In genomic region chr6:15431762-15432495, GRCh38 we compare ENCODE assay signal across 1 cellular context.
A peak's percentile ranks its signal among the peaks of the same experiment; 100 is the strongest.
TF ChIP-seq lines count a peak whose summit lies in the region.

No MANE protein-coding gene starts in this region.

TF ChIP-seq in HepG2, 621 proteins besides CTCF, POLR2A, EP300 and RAD21 (continued from another document and continues in another):
- TF ChIP-seq HMGXB3 (CRISPR knock-in tag; IDR thresholded peaks at IDR 0.05; ENCODE audit: borderline replicate concordance) = no peak
- TF ChIP-seq FOXK1 (CRISPR knock-in tag; IDR thresholded peaks at IDR 0.05; ENCODE audit: borderline replicate concordance, low read depth) = no peak
- TF ChIP-seq GTF2F1 (IDR thresholded peaks at IDR 0.05; ENCODE audit: low read length) = no peak
- no peak for TF ChIP-seq KDM3A (CRISPR knock-in tag; IDR thresholded peaks at IDR 0.05; ENCODE audit: low read depth)
- no peak for TF ChIP-seq CSRNP1 (CRISPR knock-in tag; IDR thresholded peaks at IDR 0.05)
- no peak for TF ChIP-seq MIXL1 (CRISPR knock-in tag; IDR thresholded peaks at IDR 0.05)
- no peak for TF ChIP-seq RFX3 (CRISPR knock-in tag; IDR thresholded peaks at IDR 0.05)
- TF ChIP-seq MIER2 (CRISPR knock-in tag; IDR thresholded peaks at IDR 0.05) = no peak
- no peak for TF ChIP-seq MAFF (IDR thresholded peaks at IDR 0.05; ENCODE audit: low read depth, low read length)
- TF ChIP-seq NR2C2 (CRISPR knock-in tag; IDR thresholded peaks at IDR 0.05; ENCODE audit: borderline replicate concordance) = no peak
- TF ChIP-seq FOXP4 (CRISPR knock-in tag; IDR thresholded peaks at IDR 0.05) = no peak
- no peak for TF ChIP-seq TP53 (CRISPR knock-in tag; conservative IDR thresholded peaks at IDR 0.05)
- TF ChIP-seq ZNF589 (CRISPR knock-in tag; conservative IDR thresholded peaks at IDR 0.05) = no peak
- TF ChIP-seq ZNF329 (CRISPR knock-in tag; IDR thresholded peaks at IDR 0.05; ENCODE audit: low read depth) = no peak
- no peak for TF ChIP-seq CBX1 (IDR thresholded peaks at IDR 0.05; ENCODE audit: low read depth)
- TF ChIP-seq SNAPC5 (CRISPR knock-in tag; IDR thresholded peaks at IDR 0.05; ENCODE audit: borderline replicate concordance) = no peak
- TF ChIP-seq RFXAP (CRISPR knock-in tag; IDR thresholded peaks at IDR 0.05; ENCODE audit: borderline replicate concordance) = no peak
- TF ChIP-seq AKNA (CRISPR knock-in tag; IDR thresholded peaks at IDR 0.05; ENCODE audit: borderline replicate concordance) = no peak
- TF ChIP-seq SALL1 (CRISPR knock-in tag; IDR thresholded peaks at IDR 0.05) = no peak; the same call in 1 of the 2 replicates
- TF ChIP-seq NR3C1 (CRISPR knock-in tag; IDR thresholded peaks at IDR 0.05) = no peak
- TF ChIP-seq ZNF446 (CRISPR knock-in tag; IDR thresholded peaks at IDR 0.05) = no peak
- TF ChIP-seq NR2F2 (IDR thresholded peaks at IDR 0.05; ENCODE audit: borderline replicate concordance, low read depth) = no peak
- TF ChIP-seq ZNF292 (CRISPR knock-in tag; IDR thresholded peaks at IDR 0.05; ENCODE audit: borderline replicate concordance, low read depth) = peak; percentile 61; the same call in 1 of the 2 replicates
- no peak for TF ChIP-seq ZSCAN5A (CRISPR knock-in tag; IDR thresholded peaks at IDR 0.05; ENCODE audit: borderline replicate concordance)
- peak; percentile 79 for TF ChIP-seq GATAD2A (CRISPR knock-in tag; IDR thresholded peaks at IDR 0.05)
- TF ChIP-seq PAXIP1 (CRISPR knock-in tag; conservative IDR thresholded peaks at IDR 0.05) = no peak
- peak; percentile 59; the same call in 1 of the 2 replicates for TF ChIP-seq MYNN (CRISPR knock-in tag; IDR thresholded peaks at IDR 0.05; ENCODE audit: low read depth)
- no peak for TF ChIP-seq ZNF770 (CRISPR knock-in tag; IDR thresholded peaks at IDR 0.05)
- no peak for TF ChIP-seq RCOR2 (CRISPR knock-in tag; IDR thresholded peaks at IDR 0.05)
- TF ChIP-seq ZNF598 (CRISPR knock-in tag; IDR thresholded peaks at IDR 0.05; ENCODE audit: borderline replicate concordance) = no peak
- TF ChIP-seq GFI1 (CRISPR knock-in tag; IDR thresholded peaks at IDR 0.05; ENCODE audit: borderline replicate concordance) = no peak
- TF ChIP-seq ZBTB7B (CRISPR knock-in tag; IDR thresholded peaks at IDR 0.05) = no peak
- TF ChIP-seq HES4 (CRISPR knock-in tag; IDR thresholded peaks at IDR 0.05; ENCODE audit: borderline replicate concordance) = no peak
- TF ChIP-seq HINFP (CRISPR knock-in tag; IDR thresholded peaks at IDR 0.05; ENCODE audit: low read depth) = no peak
